In the genomic region with DNA sequence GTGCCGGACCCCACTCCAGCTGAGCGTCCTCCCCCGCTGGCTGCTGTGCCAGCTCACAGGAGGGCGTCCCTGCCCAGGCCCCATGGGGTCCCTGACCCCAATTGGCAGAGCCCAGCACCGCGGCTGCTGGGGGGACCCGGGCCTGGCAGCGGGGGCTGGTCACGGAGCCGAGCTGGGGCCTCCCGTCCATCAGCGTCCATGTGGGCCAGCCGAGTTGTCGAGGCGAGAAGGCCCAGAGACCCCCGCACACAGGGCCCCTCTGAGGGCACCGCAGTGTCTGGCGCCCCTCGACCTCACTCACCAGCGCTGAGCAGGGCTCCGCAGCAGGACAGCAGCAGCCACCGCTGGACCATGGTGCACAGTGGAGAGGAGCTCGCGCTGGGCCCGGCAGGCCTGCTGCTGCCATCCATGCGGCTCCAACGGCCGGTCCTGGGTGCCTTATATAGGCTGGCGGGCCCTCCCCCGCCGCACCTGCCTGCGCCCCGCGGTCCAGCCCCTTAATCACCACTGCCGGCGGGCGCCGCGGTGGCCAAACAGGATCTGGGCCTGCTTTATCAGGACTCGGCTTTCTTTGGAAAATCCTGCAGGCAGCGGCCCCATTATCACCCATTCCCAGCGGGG, we compare ENCODE assay signal across 1 cellular context.
A peak's percentile ranks its signal among the peaks of the same experiment; 100 is the strongest.
TF ChIP-seq lines count a peak whose summit lies in the region.

A gene with protein sequence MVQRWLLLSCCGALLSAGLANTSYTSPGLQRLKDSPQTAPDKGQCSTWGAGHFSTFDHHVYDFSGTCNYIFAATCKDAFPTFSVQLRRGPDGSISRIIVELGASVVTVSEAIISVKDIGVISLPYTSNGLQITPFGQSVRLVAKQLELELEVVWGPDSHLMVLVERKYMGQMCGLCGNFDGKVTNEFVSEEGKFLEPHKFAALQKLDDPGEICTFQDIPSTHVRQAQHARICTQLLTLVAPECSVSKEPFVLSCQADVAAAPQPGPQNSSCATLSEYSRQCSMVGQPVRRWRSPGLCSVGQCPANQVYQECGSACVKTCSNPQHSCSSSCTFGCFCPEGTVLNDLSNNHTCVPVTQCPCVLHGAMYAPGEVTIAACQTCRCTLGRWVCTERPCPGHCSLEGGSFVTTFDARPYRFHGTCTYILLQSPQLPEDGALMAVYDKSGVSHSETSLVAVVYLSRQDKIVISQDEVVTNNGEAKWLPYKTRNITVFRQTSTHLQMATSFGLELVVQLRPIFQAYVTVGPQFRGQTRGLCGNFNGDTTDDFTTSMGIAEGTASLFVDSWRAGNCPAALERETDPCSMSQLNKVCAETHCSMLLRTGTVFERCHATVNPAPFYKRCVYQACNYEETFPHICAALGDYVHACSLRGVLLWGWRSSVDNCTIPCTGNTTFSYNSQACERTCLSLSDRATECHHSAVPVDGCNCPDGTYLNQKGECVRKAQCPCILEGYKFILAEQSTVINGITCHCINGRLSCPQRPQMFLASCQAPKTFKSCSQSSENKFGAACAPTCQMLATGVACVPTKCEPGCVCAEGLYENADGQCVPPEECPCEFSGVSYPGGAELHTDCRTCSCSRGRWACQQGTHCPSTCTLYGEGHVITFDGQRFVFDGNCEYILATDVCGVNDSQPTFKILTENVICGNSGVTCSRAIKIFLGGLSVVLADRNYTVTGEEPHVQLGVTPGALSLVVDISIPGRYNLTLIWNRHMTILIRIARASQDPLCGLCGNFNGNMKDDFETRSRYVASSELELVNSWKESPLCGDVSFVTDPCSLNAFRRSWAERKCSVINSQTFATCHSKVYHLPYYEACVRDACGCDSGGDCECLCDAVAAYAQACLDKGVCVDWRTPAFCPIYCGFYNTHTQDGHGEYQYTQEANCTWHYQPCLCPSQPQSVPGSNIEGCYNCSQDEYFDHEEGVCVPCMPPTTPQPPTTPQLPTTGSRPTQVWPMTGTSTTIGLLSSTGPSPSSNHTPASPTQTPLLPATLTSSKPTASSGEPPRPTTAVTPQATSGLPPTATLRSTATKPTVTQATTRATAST (N-terminal part only) (minus strand): TSS at position 416 of the 621 bp plus-strand sequence. CDS start 63 bp downstream, at position 353.

TF ChIP-seq in HepG2, 621 proteins besides CTCF, POLR2A, EP300 and RAD21 (continued from another document):
- TF ChIP-seq, protein P1, sequence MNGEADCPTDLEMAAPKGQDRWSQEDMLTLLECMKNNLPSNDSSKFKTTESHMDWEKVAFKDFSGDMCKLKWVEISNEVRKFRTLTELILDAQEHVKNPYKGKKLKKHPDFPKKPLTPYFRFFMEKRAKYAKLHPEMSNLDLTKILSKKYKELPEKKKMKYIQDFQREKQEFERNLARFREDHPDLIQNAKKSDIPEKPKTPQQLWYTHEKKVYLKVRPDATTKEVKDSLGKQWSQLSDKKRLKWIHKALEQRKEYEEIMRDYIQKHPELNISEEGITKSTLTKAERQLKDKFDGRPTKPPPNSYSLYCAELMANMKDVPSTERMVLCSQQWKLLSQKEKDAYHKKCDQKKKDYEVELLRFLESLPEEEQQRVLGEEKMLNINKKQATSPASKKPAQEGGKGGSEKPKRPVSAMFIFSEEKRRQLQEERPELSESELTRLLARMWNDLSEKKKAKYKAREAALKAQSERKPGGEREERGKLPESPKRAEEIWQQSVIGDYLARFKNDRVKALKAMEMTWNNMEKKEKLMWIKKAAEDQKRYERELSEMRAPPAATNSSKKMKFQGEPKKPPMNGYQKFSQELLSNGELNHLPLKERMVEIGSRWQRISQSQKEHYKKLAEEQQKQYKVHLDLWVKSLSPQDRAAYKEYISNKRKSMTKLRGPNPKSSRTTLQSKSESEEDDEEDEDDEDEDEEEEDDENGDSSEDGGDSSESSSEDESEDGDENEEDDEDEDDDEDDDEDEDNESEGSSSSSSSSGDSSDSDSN (CRISPR knock-in tag; IDR thresholded peaks at IDR 0.05): 0 out of 2 replicates have a peak, but pooled peaks have one; percentile 28
- TF ChIP-seq, protein P2, sequence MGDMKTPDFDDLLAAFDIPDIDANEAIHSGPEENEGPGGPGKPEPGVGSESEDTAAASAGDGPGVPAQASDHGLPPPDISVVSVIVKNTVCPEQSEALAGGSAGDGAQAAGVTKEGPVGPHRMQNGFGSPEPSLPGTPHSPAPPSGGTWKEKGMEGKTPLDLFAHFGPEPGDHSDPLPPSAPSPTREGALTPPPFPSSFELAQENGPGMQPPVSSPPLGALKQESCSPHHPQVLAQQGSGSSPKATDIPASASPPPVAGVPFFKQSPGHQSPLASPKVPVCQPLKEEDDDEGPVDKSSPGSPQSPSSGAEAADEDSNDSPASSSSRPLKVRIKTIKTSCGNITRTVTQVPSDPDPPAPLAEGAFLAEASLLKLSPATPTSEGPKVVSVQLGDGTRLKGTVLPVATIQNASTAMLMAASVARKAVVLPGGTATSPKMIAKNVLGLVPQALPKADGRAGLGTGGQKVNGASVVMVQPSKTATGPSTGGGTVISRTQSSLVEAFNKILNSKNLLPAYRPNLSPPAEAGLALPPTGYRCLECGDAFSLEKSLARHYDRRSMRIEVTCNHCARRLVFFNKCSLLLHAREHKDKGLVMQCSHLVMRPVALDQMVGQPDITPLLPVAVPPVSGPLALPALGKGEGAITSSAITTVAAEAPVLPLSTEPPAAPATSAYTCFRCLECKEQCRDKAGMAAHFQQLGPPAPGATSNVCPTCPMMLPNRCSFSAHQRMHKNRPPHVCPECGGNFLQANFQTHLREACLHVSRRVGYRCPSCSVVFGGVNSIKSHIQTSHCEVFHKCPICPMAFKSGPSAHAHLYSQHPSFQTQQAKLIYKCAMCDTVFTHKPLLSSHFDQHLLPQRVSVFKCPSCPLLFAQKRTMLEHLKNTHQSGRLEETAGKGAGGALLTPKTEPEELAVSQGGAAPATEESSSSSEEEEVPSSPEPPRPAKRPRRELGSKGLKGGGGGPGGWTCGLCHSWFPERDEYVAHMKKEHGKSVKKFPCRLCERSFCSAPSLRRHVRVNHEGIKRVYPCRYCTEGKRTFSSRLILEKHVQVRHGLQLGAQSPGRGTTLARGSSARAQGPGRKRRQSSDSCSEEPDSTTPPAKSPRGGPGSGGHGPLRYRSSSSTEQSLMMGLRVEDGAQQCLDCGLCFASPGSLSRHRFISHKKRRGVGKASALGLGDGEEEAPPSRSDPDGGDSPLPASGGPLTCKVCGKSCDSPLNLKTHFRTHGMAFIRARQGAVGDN (CRISPR knock-in tag; IDR thresholded peaks at IDR 0.05): peak; percentile 21; the same call in 1 of the 2 replicates
- TF ChIP-seq, protein P3, sequence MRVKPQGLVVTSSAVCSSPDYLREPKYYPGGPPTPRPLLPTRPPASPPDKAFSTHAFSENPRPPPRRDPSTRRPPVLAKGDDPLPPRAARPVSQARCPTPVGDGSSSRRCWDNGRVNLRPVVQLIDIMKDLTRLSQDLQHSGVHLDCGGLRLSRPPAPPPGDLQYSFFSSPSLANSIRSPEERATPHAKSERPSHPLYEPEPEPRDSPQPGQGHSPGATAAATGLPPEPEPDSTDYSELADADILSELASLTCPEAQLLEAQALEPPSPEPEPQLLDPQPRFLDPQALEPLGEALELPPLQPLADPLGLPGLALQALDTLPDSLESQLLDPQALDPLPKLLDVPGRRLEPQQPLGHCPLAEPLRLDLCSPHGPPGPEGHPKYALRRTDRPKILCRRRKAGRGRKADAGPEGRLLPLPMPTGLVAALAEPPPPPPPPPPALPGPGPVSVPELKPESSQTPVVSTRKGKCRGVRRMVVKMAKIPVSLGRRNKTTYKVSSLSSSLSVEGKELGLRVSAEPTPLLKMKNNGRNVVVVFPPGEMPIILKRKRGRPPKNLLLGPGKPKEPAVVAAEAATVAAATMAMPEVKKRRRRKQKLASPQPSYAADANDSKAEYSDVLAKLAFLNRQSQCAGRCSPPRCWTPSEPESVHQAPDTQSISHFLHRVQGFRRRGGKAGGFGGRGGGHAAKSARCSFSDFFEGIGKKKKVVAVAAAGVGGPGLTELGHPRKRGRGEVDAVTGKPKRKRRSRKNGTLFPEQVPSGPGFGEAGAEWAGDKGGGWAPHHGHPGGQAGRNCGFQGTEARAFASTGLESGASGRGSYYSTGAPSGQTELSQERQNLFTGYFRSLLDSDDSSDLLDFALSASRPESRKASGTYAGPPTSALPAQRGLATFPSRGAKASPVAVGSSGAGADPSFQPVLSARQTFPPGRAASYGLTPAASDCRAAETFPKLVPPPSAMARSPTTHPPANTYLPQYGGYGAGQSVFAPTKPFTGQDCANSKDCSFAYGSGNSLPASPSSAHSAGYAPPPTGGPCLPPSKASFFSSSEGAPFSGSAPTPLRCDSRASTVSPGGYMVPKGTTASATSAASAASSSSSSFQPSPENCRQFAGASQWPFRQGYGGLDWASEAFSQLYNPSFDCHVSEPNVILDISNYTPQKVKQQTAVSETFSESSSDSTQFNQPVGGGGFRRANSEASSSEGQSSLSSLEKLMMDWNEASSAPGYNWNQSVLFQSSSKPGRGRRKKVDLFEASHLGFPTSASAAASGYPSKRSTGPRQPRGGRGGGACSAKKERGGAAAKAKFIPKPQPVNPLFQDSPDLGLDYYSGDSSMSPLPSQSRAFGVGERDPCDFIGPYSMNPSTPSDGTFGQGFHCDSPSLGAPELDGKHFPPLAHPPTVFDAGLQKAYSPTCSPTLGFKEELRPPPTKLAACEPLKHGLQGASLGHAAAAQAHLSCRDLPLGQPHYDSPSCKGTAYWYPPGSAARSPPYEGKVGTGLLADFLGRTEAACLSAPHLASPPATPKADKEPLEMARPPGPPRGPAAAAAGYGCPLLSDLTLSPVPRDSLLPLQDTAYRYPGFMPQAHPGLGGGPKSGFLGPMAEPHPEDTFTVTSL (CRISPR knock-in tag; IDR thresholded peaks at IDR 0.05; ENCODE audit: borderline replicate concordance): no peak
- TF ChIP-seq SP140L (CRISPR knock-in tag; IDR thresholded peaks at IDR 0.05; ENCODE audit: borderline replicate concordance): no peak
